29 cellular contexts compared by ENCODE assay signal in the genomic region with DNA sequence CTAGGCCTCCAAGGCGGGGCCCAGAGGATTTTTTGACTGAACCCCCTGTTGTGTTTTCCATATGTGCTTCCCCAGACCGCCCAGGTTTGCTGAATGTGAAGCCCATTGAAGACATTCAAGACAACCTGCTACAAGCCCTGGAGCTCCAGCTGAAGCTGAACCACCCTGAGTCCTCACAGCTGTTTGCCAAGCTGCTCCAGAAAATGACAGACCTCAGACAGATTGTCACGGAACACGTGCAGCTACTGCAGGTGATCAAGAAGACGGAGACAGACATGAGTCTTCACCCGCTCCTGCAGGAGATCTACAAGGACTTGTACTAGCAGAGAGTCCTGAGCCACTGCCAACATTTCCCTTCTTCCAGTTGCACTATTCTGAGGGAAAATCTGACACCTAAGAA.
"Had no signal": no experiment of that assay in that cellular context is flagged by ENCODE, and none has a peak within 500 bp of the region (broad histone marks: within the 10 kb centered on the region; RNA-seq: fewer than 3 reads in every experiment).

No MANE protein-coding gene starts in this region.

- ATAC-seq: activated naive CD4-positive, alpha-beta T cell treated with anti-CD3 and anti-CD28 coated beads, Interleukin-2, amount 50 U/mL, for 72 hours; activated T-cell treated with anti-CD3 and anti-CD28 coated beads, Interleukin-2, amount 50 U/mL, for 72 hours; esophagus mucosa; WTC11 had no signal

- H3K27ac ChIP-seq: ascending aorta, breast epithelium, coronary artery, dorsolateral prefrontal cortex had no signal

- H3K4me1 Mint-ChIP-seq: activated naive CD4-positive, alpha-beta T cell treated with anti-CD3 and anti-CD28 coated beads, Interleukin-2, amount 10 ng/mL, durations not matched to agents 7 days and 5 days; activated naive CD8-positive, alpha-beta T cell treated with anti-CD3 and anti-CD28 coated beads, Interleukin-2, amount 10 ng/mL, durations not matched to agents 7 days and 5 days; central memory CD8-positive, alpha-beta T cell; endodermal cell had no signal

- H3K4me3 ChIP-seq: ascending aorta, breast epithelium, coronary artery, dorsolateral prefrontal cortex had no signal

- H3K36me3 ChIP-seq: ascending aorta, breast epithelium had no signal

- H3K36me3 Mint-ChIP-seq: activated naive CD4-positive, alpha-beta T cell treated with anti-CD3 and anti-CD28 coated beads, Interleukin-2, amount 10 ng/mL, durations not matched to agents 7 days and 5 days; activated naive CD4-positive, alpha-beta T cell treated with anti-CD3 and anti-CD28 coated beads, Interleukin-2, amount 50 U/mL, for 72 hours; brain; WTC11 had no signal

- H3K9me3 Mint-ChIP-seq: activated CD4-positive, alpha-beta memory T cell treated with anti-CD3 and anti-CD28 coated beads, Interleukin-2, amount 10 ng/mL, durations not matched to agents 7 days and 5 days; activated CD4-positive, alpha-beta T cell treated with anti-CD3 and anti-CD28 coated beads, Interleukin-2, amount 10 ng/mL, durations not matched to agents 7 days and 5 days; activated naive CD4-positive, alpha-beta T cell treated with anti-CD3 and anti-CD28 coated beads, Interleukin-2, amount 10 ng/mL, durations not matched to agents 7 days and 5 days; activated naive CD4-positive, alpha-beta T cell treated with anti-CD3 and anti-CD28 coated beads, Interleukin-2, amount 50 U/mL, for 72 hours; activated naive CD8-positive, alpha-beta T cell treated with anti-CD3 and anti-CD28 coated beads, Interleukin-2, amount 10 ng/mL, durations not matched to agents 7 days and 5 days; activated T-cell treated with anti-CD3 and anti-CD28 coated beads, Interleukin-2, amount 50 U/mL, for 24 hours; activated T-cell treated with anti-CD3 and anti-CD28 coated beads, Interleukin-2, amount 50 U/mL, for 72 hours; central memory CD8-positive, alpha-beta T cell; dendritic cell treated with granulocyte-macrophage colony-stimulating factor and Interleukin-4, amounts not matched to agents 40 ng/mL and 50 ng/mL, for 4 days; endodermal cell; WTC11 had no signal

- H3K27me3 Mint-ChIP-seq: dendritic cell treated with granulocyte-macrophage colony-stimulating factor and Interleukin-4, amounts not matched to agents 40 ng/mL and 50 ng/mL, for 4 days had no signal

- H3K4me1 ChIP-seq: breast epithelium had no signal

- H3K27ac Mint-ChIP-seq: activated CD4-positive, alpha-beta memory T cell treated with anti-CD3 and anti-CD28 coated beads, Interleukin-2, amount 10 ng/mL, durations not matched to agents 7 days and 5 days; activated CD4-positive, alpha-beta T cell treated with anti-CD3 and anti-CD28 coated beads, Interleukin-2, amount 10 ng/mL, durations not matched to agents 7 days and 5 days; activated naive CD4-positive, alpha-beta T cell treated with anti-CD3 and anti-CD28 coated beads, Interleukin-2, amount 10 ng/mL, durations not matched to agents 7 days and 5 days; activated naive CD4-positive, alpha-beta T cell treated with anti-CD3 and anti-CD28 coated beads, Interleukin-2, amount 50 U/mL, for 72 hours; activated naive CD8-positive, alpha-beta T cell treated with anti-CD3 and anti-CD28 coated beads, Interleukin-2, amount 10 ng/mL, durations not matched to agents 7 days and 5 days; activated T-cell treated with anti-CD3 and anti-CD28 coated beads, Interleukin-2, amount 50 U/mL, for 24 hours; activated T-cell treated with anti-CD3 and anti-CD28 coated beads, Interleukin-2, amount 50 U/mL, for 72 hours; brain; dendritic cell treated with granulocyte-macrophage colony-stimulating factor and Interleukin-4, amounts not matched to agents 40 ng/mL and 50 ng/mL, for 4 days; endodermal cell; WTC11 had no signal

- FAIRE-seq: frontal cortex had no signal

- DNase-seq: activated CD4-positive, alpha-beta memory T cell treated with anti-CD3 and anti-CD28 coated beads, Interleukin-2, amount 10 ng/mL, durations not matched to agents 7 days and 5 days; activated CD4-positive, alpha-beta T cell treated with anti-CD3 and anti-CD28 coated beads for 1 hour; activated CD4-positive, alpha-beta T cell treated with anti-CD3 and anti-CD28 coated beads for 4 hours; activated CD4-positive, alpha-beta T cell treated with anti-CD3 and anti-CD28 coated beads, Interleukin-2, amount 10 ng/mL, durations not matched to agents 7 days and 5 days; activated CD4-positive, alpha-beta T cell treated with anti-CD3 and anti-CD28 coated beads, Interleukin-2, amount 50 U/mL, for 4 hours; activated CD8-positive, alpha-beta memory T cell treated with anti-CD3 and anti-CD28 coated beads, Interleukin-2, amount 50 U/mL, for 48 hours; activated gamma-delta T cell; activated naive CD4-positive, alpha-beta T cell; activated naive CD4-positive, alpha-beta T cell treated with anti-CD3 and anti-CD28 coated beads, Interleukin-2, amount 10 ng/mL, durations not matched to agents 7 days and 5 days; activated naive CD8-positive, alpha-beta T cell treated with anti-CD3 and anti-CD28 coated beads, Interleukin-2, amount 10 ng/mL, durations not matched to agents 7 days and 5 days; activated T-cell treated with anti-CD3 and anti-CD28 coated beads for 4 hours; activated T-cell treated with anti-CD3 and anti-CD28 coated beads, Interleukin-2, amount 50 U/mL, for 24 hours; activated T-cell treated with anti-CD3 and anti-CD28 coated beads, Interleukin-2, amount 50 U/mL, for 72 hours; dorsolateral prefrontal cortex; effector memory CD4-positive, alpha-beta T cell; endodermal cell; foreskin fibroblast; head of caudate nucleus; T-helper 2 cell had no signal

- H3K27me3 ChIP-seq: ascending aorta, breast epithelium had no signal

- H3K9me3 ChIP-seq: ascending aorta, breast epithelium had no signal

- H3K4me3 Mint-ChIP-seq: activated CD4-positive, alpha-beta memory T cell treated with anti-CD3 and anti-CD28 coated beads, Interleukin-2, amount 10 ng/mL, durations not matched to agents 7 days and 5 days; activated CD4-positive, alpha-beta T cell treated with anti-CD3 and anti-CD28 coated beads, Interleukin-2, amount 10 ng/mL, durations not matched to agents 7 days and 5 days; activated naive CD4-positive, alpha-beta T cell treated with anti-CD3 and anti-CD28 coated beads, Interleukin-2, amount 10 ng/mL, durations not matched to agents 7 days and 5 days; activated naive CD8-positive, alpha-beta T cell treated with anti-CD3 and anti-CD28 coated beads, Interleukin-2, amount 10 ng/mL, durations not matched to agents 7 days and 5 days; activated T-cell treated with anti-CD3 and anti-CD28 coated beads, Interleukin-2, amount 50 U/mL, for 24 hours; activated T-cell treated with anti-CD3 and anti-CD28 coated beads, Interleukin-2, amount 50 U/mL, for 72 hours; brain; central memory CD8-positive, alpha-beta T cell; dendritic cell treated with granulocyte-macrophage colony-stimulating factor and Interleukin-4, amounts not matched to agents 40 ng/mL and 50 ng/mL, for 4 days; endodermal cell; WTC11 had no signal
